8 cellular contexts compared by ENCODE assay signal in the genomic region with DNA sequence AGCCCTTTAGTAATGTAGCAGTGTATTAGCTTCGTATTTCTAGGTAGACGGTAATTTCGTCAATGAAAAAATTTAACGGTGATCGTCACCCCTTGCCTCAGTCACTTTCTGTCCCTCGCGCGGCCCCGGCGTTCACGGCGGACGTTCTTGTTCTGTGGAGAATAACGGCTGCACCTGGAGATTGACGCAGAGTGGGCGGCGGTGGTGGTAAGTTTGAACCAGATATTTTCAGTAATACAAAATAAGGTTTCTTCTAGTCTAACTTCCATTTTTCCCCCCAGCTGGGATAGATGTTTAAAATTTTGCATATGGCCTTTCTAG. TPM values are rescaled to one million over a fixed set of nuclear protein-coding genes. Genes with fewer than 3 reads are reported as not detected.
DNase-seq lines count a peak whose midpoint lies in the region; ATAC-seq, FAIRE-seq and TF ChIP-seq lines count a peak whose summit lies in the region.

No MANE protein-coding gene starts in this region.

- ATAC-seq in A549 (peak in 1 of 2 experiments; percentile 1; a peak in 2 of 6 replicates), GM18909 (IDR thresholded peaks at IDR 0.05; ENCODE audit: poor library complexity, unreplicated experiment) (peak; percentile 11), K562 (peak; percentile 7)

- 25% methylated on average over 17 of the region's 17 CpGs for WGBS in A549 (ENCODE audit: missing lambda C conversion rate)
- WGBS in K562 (ENCODE audit: insufficient coverage, low coverage, missing lambda C conversion rate): 1% methylated on average over 17 of the region's 17 CpGs

- peak overlapping the region; percentile 70 for H3K4me3 ChIP-seq in A549
- peak overlapping the region; percentile 85 for H3K4me3 ChIP-seq in K562
- peak overlapping the region; percentile 77 to 97 (median 86) for H3K4me3 ChIP-seq in keratinocyte (ENCODE audit: control insufficient read depth in 2 of 3, extremely low read depth in 1 of 3, insufficient read depth in 2 of 3, low read depth in 1 of 3, low read length in 3 of 3)

- H4K20me1 ChIP-seq in K562 (replicated peaks; ENCODE audit: control insufficient read depth, insufficient read depth, low read length) (no peaks in the 10 kb centered on the region), keratinocyte (ENCODE audit: control insufficient read depth, extremely low read depth, insufficient read depth, low read length) (no peaks in the 10 kb centered on the region)

- peaks cover 15% of the 10 kb centered on the region for H3K36me3 ChIP-seq in K562 (ENCODE audit: control insufficient read depth, insufficient read depth, low read length)
- H3K36me3 ChIP-seq in keratinocyte (ENCODE audit: control insufficient read depth in 2 of 2, extremely low read depth in 1 of 2, insufficient read depth in 2 of 2, low read length in 2 of 2): peaks cover 0 to 1% of the 10 kb centered on the region in 2 experiments

- dilution Hi-C loops in keratinocyte (cut with MboI; ENCODE audit: extremely low pct_ligation_motif_present, low sequenced_read_pairs): no loop called here

- TF ChIP-seq POLR2A in A549 (IDR thresholded peaks at IDR 0.05; ENCODE audit: low read length): no peak
- no peak for TF ChIP-seq POLR2A in K562 (conservative IDR thresholded peaks at IDR 0.05)
- no peak for TF ChIP-seq POLR2A in GM12892 (IDR thresholded peaks at IDR 0.05; ENCODE audit: low read depth, low read length)

- TSS peak; percentile 82 for BruUV-seq in K562 (replicated peaks; lab: Mats Ljungman, UMichigan)

- FAIRE-seq in A549 (lab: Jason Lieb, UNC) (no peak), K562 (lab: Jason Lieb, UNC) (no peak), keratinocyte (lab: Jason Lieb, UNC) (no peak), GM12892 (lab: Jason Lieb, UNC) (no peak)

- 0 out of 3 replicates have a peak, but pooled peaks cover 4% of the 10 kb centered on the region for H3K79me2 ChIP-seq in K562 (ENCODE audit: control insufficient read depth, insufficient read depth, low read length)
- peaks cover 2% of the 10 kb centered on the region for H3K79me2 ChIP-seq in keratinocyte (ENCODE audit: control insufficient read depth, insufficient read depth, low read length)

- H3K27ac ChIP-seq in A549 (peak overlapping the region; percentile 74 to 88), K562 (ENCODE audit: extremely low read depth, low read depth, low read length) (peak overlapping the region; percentile 95), keratinocyte (ENCODE audit: control insufficient read depth, insufficient read depth, low read length) (peak overlapping the region; percentile 82)

- in situ Hi-C loops in K562 (cut with MboI): no loop called here

- H3K4me2 ChIP-seq in A549 (peak overlapping the region; percentile 67), K562 (ENCODE audit: insufficient read depth, low read length) (peak overlapping the region; percentile 99), keratinocyte (ENCODE audit: control insufficient read depth, extremely low read depth, insufficient read depth, low read depth, low read length) (peak overlapping the region; percentile 82)

- peaks cover 87% of the 10 kb centered on the region for H3K9me3 ChIP-seq in A549
- peaks cover 7% of the 10 kb centered on the region; the same call in 1 of the 2 replicates for H3K9me3 ChIP-seq in K562 (replicated peaks; ENCODE audit: control insufficient read depth, insufficient read depth, low read depth, low read length)
- peaks cover 6% of the 10 kb centered on the region for H3K9me3 ChIP-seq in keratinocyte (ENCODE audit: control insufficient read depth, low read depth, low read length)

- H3K27me3 ChIP-seq in K562 (ENCODE audit: control insufficient read depth in 2 of 2, insufficient read depth in 2 of 2, low read length in 2 of 2): no peaks in the 10 kb centered on the region
- H3K27me3 ChIP-seq in keratinocyte (ENCODE audit: control insufficient read depth, extremely low read depth, insufficient read depth, low read length): no peaks in the 10 kb centered on the region

- H3K4me1 ChIP-seq in A549: no peaks in the 10 kb centered on the region
- H3K4me1 ChIP-seq in K562 (replicated peaks in 1 of 2; ENCODE audit: control insufficient read depth in 2 of 2, insufficient read depth in 2 of 2, low read length in 2 of 2): no peaks in the 10 kb centered on the region; a peak in 1 of 5 replicates
- peaks cover 4% of the 10 kb centered on the region for H3K4me1 ChIP-seq in keratinocyte (ENCODE audit: control insufficient read depth, extremely low read depth, insufficient read depth, low read length)

- CTCF ChIA-PET in A549 (lab: Yijun Ruan, JAX) (no interaction called here), K562 (lab: Yijun Ruan, JAX; ENCODE audit: low intra/inter-chr PET ratio) (no interaction called here)

- DNase-seq in A549 (ENCODE audit: low read depth in 1 of 2, low spot score in 1 of 2) (no peak), NCI-H82 (lab: John Stamatoyannopoulos, UW) (peak; percentile 68), K562 (ENCODE audit: extremely low read depth in 1 of 4, low spot score in 3 of 4) (peak in 1 of 4 experiments; percentile 14), keratinocyte (ENCODE audit: low read depth, low spot score) (no peak), GM12892 (ENCODE audit: insufficient read length) (no peak), hippocampal formation (lab: John Stamatoyannopoulos, UW) (no peak)
- DNase-seq in stimulated activated CD8-positive, alpha-beta memory T cell treated with anti-CD3 and anti-CD28 coated beads, Interleukin-15, amount 100 ng/mL, for 48 hours (ENCODE audit: low read depth in 2 of 2): peak; percentile 1 to 24

- TF ChIP-seq RAD21 in A549 (conservative IDR thresholded peaks at IDR 0.05 in 1 of 2, IDR thresholded peaks at IDR 0.05 in 1 of 2) (no peak), K562 (CRISPR knock-in tag; conservative IDR thresholded peaks at IDR 0.05 in 1 of 2, IDR thresholded peaks at IDR 0.05 in 1 of 2) (no peak)

- no peaks in the 10 kb centered on the region for H3K9me1 ChIP-seq in K562 (ENCODE audit: control insufficient read depth, insufficient read depth, low read length)
- no peaks in the 10 kb centered on the region for H3K9me1 ChIP-seq in keratinocyte (ENCODE audit: control insufficient read depth, extremely low read depth, insufficient read depth, low read length)

- TF ChIP-seq CTCF in A549 (IDR thresholded peaks at IDR 0.05) (no peak), K562 (IDR thresholded peaks at IDR 0.05 in 2 of 3, conservative IDR thresholded peaks at IDR 0.05 in 1 of 3; ENCODE audit: insufficient read depth in 2 of 3, low read depth in 1 of 3, low read length in 3 of 3) (no peak), keratinocyte (optimal IDR thresholded peaks at IDR 0.05 in 1 of 3, IDR thresholded peaks at IDR 0.05 in 1 of 3, conservative IDR thresholded peaks at IDR 0.05 in 1 of 3; ENCODE audit: extremely low read depth in 1 of 3, insufficient read depth in 2 of 3, low read length in 3 of 3) (no peak)

- intact Hi-C loops in K562 (cut with micrococcal nuclease): loop anchor here (1.0 kb wide), 1 partner anchor 50 kb away; a partner anchor contains a TSS

- POLR2A ChIA-PET in A549 (lab: Yijun Ruan, JAX): interaction anchor here (1.4 to 1.7 kb wide), 3 partner anchors 50 to 93 kb away, joined by 4 to 12 read pairs (median 4); a partner anchor contains a TSS
- POLR2A ChIA-PET in K562 (lab: Yijun Ruan, JAX): interaction anchor here (0.8 to 2.4 kb wide), 6 partner anchors 11 to 144 kb away, joined by 3 to 7 read pairs (median 4); a partner anchor contains a TSS

- TF ChIP-seq EP300 in A549 (IDR thresholded peaks at IDR 0.05) (no peak), K562 (IDR thresholded peaks at IDR 0.05; ENCODE audit: low read length) (no peak)

- peak overlapping the region; percentile 97 for H2AFZ ChIP-seq in K562 (ENCODE audit: low read depth, low read length)
- peak overlapping the region; percentile 97 for H2AFZ ChIP-seq in keratinocyte (ENCODE audit: control insufficient read depth, low read length)

- H3K9ac ChIP-seq in K562 (ENCODE audit: insufficient read depth in 1 of 2, low read depth in 2 of 2, low read length in 2 of 2) (peak overlapping the region; percentile 92 to 98), keratinocyte (ENCODE audit: control insufficient read depth, extremely low read depth, insufficient read depth, low read length) (peak overlapping the region; percentile 88)

RNA-seq across cellular contexts. Expression of a gene that starts 0.3 kb away (rescaled TPM):
- polyA plus RNA-seq in A549 (2011; rRNA removed) (4.1 and 4.5 TPM in 2 replicates), A549 (2017; fragmentation: RNase III; extraction: RNeasy Plus Mini Kit Qiagen cat#74134 plus additional on column Dnase treatment) (2.0 to 2.3 TPM (median 2.2 TPM) in 3 replicates), K562 (2011; rRNA removed) (4.5 and 4.9 TPM in 2 replicates), K562 (2014; fragmentation: Illumina TruSeq; extraction: Trizol) (3.5 and 5.8 TPM in 2 replicates), K562 (2014; fragmentation: Nextera tagmentation; extraction: Ambion mirVana) (1 to 10 TPM; 4.8 to 5.2 TPM), K562 (2014; rRNA removed) (2.1 and 4.1 TPM in 2 replicates), keratinocyte (2.0 to 7.2 TPM (median 6.3 TPM) in 3 replicates)
- 1.7 and 2.1 TPM in 2 replicates for polyA plus RNA-seq in A549 (2012; cell fraction: cytosol; rRNA removed)
- 3.3 and 4.4 TPM in 2 replicates for polyA plus RNA-seq in A549 (2012; cell fraction: nucleus; rRNA removed)
- 8.2 and 8.5 TPM in 2 replicates for polyA minus RNA-seq in A549 (2011; rRNA and poly(A)+ RNA removed)
- 19.8 and 36.9 TPM in 2 replicates for total RNA-seq in K562 (2011; cell fraction: chromatin; rRNA removed; ENCODE audit: low replicate concordance)
- total RNA-seq in K562 (2011; cell fraction: nucleolus; rRNA removed): 16.5 and 17.5 TPM in 2 replicates
- 31.3 and 34.2 TPM in 2 replicates for total RNA-seq in K562 (2011; cell fraction: nucleoplasm; rRNA removed)
- total RNA-seq in K562 (2014; rRNA removed) (2.1 and 5.8 TPM in 2 replicates), K562 (2014; rRNA removed; fragmentation: Illumina TruSeq; extraction: Trizol) (5.0 TPM in 2 replicates), K562 (2015; rRNA removed; fragmentation: Illumina TruSeq; extraction: Trizol) (4.4 and 4.6 TPM in 2 replicates), K562 (2021) (4.3 and 5.0 TPM in 2 replicates)
- polyA plus RNA-seq in K562 (2011; cell fraction: cytosol; rRNA removed): 3.0 and 4.9 TPM in 2 replicates
- polyA plus RNA-seq in K562 (2011; cell fraction: nucleus; rRNA removed): 9.3 and 13.1 TPM in 2 replicates
- polyA plus RNA-seq in K562 (2012): 3.2 and 4.2 TPM in 2 replicates
- 15.5 and 16.6 TPM in 2 replicates for polyA minus RNA-seq in K562 (2011; rRNA and poly(A)+ RNA removed)
- 3.4 and 7.4 TPM in 2 replicates for polyA minus RNA-seq in K562 (2011; cell fraction: cytosol; rRNA and poly(A)+ RNA removed)
- polyA minus RNA-seq in K562 (2011; cell fraction: nucleus; rRNA and poly(A)+ RNA removed): 17.3 and 21.0 TPM in 2 replicates
- polyA plus RNA-seq in keratinocyte (2011; ENCODE audit: low read depth): 3.2 TPM
- 1.4 and 1.8 TPM in 2 replicates for polyA plus RNA-seq in keratinocyte (2011; cell fraction: cytosol; rRNA removed)
- polyA plus RNA-seq in keratinocyte (2011; cell fraction: nucleus; rRNA removed): 18.4 and 23.1 TPM in 2 replicates
- 3.2 and 3.4 TPM in 2 replicates for polyA plus RNA-seq in keratinocyte (2012; ENCODE audit: low replicate concordance)
- 2.5 to 10.3 TPM (median 10.1 TPM) in 3 replicates for polyA minus RNA-seq in keratinocyte
- 1.5 TPM for polyA minus RNA-seq in keratinocyte (2011; cell fraction: cytosol; rRNA and poly(A)+ RNA removed)
- 18.3 and 35.0 TPM in 2 replicates for polyA minus RNA-seq in keratinocyte (2011; cell fraction: nucleus; rRNA and poly(A)+ RNA removed)
- polyA plus RNA-seq in GM12892 (2012; ENCODE audit: missing spikeins): 1.7 TPM

RNA-seq across cellular contexts. Expression of a gene that starts 0.7 kb away (rescaled TPM):
- polyA plus RNA-seq in A549 (2011; rRNA removed) (1.5 and 1.6 TPM in 2 replicates), A549 (2017; fragmentation: RNase III; extraction: RNeasy Plus Mini Kit Qiagen cat#74134 plus additional on column Dnase treatment) (0.54 to 0.64 TPM (median 0.62 TPM) in 3 replicates), K562 (2011; rRNA removed) (1.5 and 2.0 TPM in 2 replicates), K562 (2014; fragmentation: Illumina TruSeq; extraction: Trizol) (1.1 and 1.3 TPM in 2 replicates), K562 (2014; fragmentation: Nextera tagmentation; extraction: Ambion mirVana) (under 1 TPM; 0.41 to 0.53 TPM), K562 (2014; rRNA removed) (1.3 and 1.5 TPM in 2 replicates), keratinocyte (0.28 to 0.79 TPM (median 0.64 TPM) in 3 replicates)
- polyA plus RNA-seq in A549 (2012; cell fraction: cytosol; rRNA removed): 0.21 and 0.26 TPM in 2 replicates
- polyA plus RNA-seq in A549 (2012; cell fraction: nucleus; rRNA removed): 0.36 and 0.80 TPM in 2 replicates
- 1.2 and 1.5 TPM in 2 replicates for polyA minus RNA-seq in A549 (2011; rRNA and poly(A)+ RNA removed)
- total RNA-seq in K562 (2011; cell fraction: chromatin; rRNA removed; ENCODE audit: low replicate concordance): 2.8 and 10.0 TPM in 2 replicates
- 1.7 and 2.5 TPM in 2 replicates for total RNA-seq in K562 (2011; cell fraction: nucleolus; rRNA removed)
- total RNA-seq in K562 (2011; cell fraction: nucleoplasm; rRNA removed): 5.2 and 11.8 TPM in 2 replicates
- total RNA-seq in K562 (2014; rRNA removed) (0.94 and 0.95 TPM in 2 replicates), K562 (2014; rRNA removed; fragmentation: Illumina TruSeq; extraction: Trizol) (2.0 and 2.3 TPM in 2 replicates), K562 (2015; rRNA removed; fragmentation: Illumina TruSeq; extraction: Trizol) (1.7 and 1.8 TPM in 2 replicates), K562 (2021) (1.2 and 1.3 TPM in 2 replicates)
- 0.31 and 0.68 TPM in 2 replicates for polyA plus RNA-seq in K562 (2011; cell fraction: cytosol; rRNA removed)
- 2.3 and 3.1 TPM in 2 replicates for polyA plus RNA-seq in K562 (2011; cell fraction: nucleus; rRNA removed)
- 0.55 and 0.82 TPM in 2 replicates for polyA plus RNA-seq in K562 (2012)
- 2.6 and 2.8 TPM in 2 replicates for polyA minus RNA-seq in K562 (2011; rRNA and poly(A)+ RNA removed)
- polyA minus RNA-seq in K562 (2011; cell fraction: cytosol; rRNA and poly(A)+ RNA removed): 0.55 and 0.57 TPM in 2 replicates
- 2.7 and 3.2 TPM in 2 replicates for polyA minus RNA-seq in K562 (2011; cell fraction: nucleus; rRNA and poly(A)+ RNA removed)
- polyA plus RNA-seq in keratinocyte (2011; ENCODE audit: low read depth): 0.37 TPM
- 0.10 and 0.18 TPM in 2 replicates for polyA plus RNA-seq in keratinocyte (2011; cell fraction: cytosol; rRNA removed)
- polyA plus RNA-seq in keratinocyte (2011; cell fraction: nucleus; rRNA removed): 1.6 and 1.9 TPM in 2 replicates
- polyA plus RNA-seq in keratinocyte (2012; ENCODE audit: low replicate concordance): 0.28 TPM in 2 replicates
- 0.13 to 1.2 TPM (median 0.69 TPM) in 3 replicates for polyA minus RNA-seq in keratinocyte
- 0.19 TPM for polyA minus RNA-seq in keratinocyte (2011; cell fraction: cytosol; rRNA and poly(A)+ RNA removed)
- 0.95 and 2.2 TPM in 2 replicates for polyA minus RNA-seq in keratinocyte (2011; cell fraction: nucleus; rRNA and poly(A)+ RNA removed)
- 1.1 TPM for polyA plus RNA-seq in GM12892 (2012; ENCODE audit: missing spikeins)

RNA-seq across cellular contexts. Expression of a gene that starts 50.0 kb away (rescaled TPM):
- polyA plus RNA-seq in A549 (2011; rRNA removed): 22.8 and 23.2 TPM in 2 replicates
- 5.3 and 5.8 TPM in 2 replicates for polyA plus RNA-seq in A549 (2012; cell fraction: cytosol; rRNA removed)
- polyA plus RNA-seq in A549 (2012; cell fraction: nucleus; rRNA removed): 3.7 and 4.0 TPM in 2 replicates
- 8.8 to 10.0 TPM (median 9.9 TPM) in 3 replicates for polyA plus RNA-seq in A549 (2017; fragmentation: RNase III; extraction: RNeasy Plus Mini Kit Qiagen cat#74134 plus additional on column Dnase treatment)
- 13.8 and 14.8 TPM in 2 replicates for polyA minus RNA-seq in A549 (2011; rRNA and poly(A)+ RNA removed)
- 21.0 and 27.2 TPM in 2 replicates for total RNA-seq in K562 (2011; cell fraction: chromatin; rRNA removed; ENCODE audit: low replicate concordance)
- 13.0 and 14.2 TPM in 2 replicates for total RNA-seq in K562 (2011; cell fraction: nucleolus; rRNA removed)
- total RNA-seq in K562 (2011; cell fraction: nucleoplasm; rRNA removed): 20.3 and 33.6 TPM in 2 replicates
- total RNA-seq in K562 (2014; rRNA removed): 10.9 and 12.8 TPM in 2 replicates
- 6.8 and 8.4 TPM in 2 replicates for total RNA-seq in K562 (2014; rRNA removed; fragmentation: Illumina TruSeq; extraction: Trizol)
- total RNA-seq in K562 (2015; rRNA removed; fragmentation: Illumina TruSeq; extraction: Trizol): 6.7 and 7.2 TPM in 2 replicates
- 4.0 and 4.9 TPM in 2 replicates for total RNA-seq in K562 (2021)
- 6.4 and 7.8 TPM in 2 replicates for polyA plus RNA-seq in K562 (2011; rRNA removed)
- polyA plus RNA-seq in K562 (2011; cell fraction: cytosol; rRNA removed): 3.2 and 3.6 TPM in 2 replicates
- 6.8 and 8.6 TPM in 2 replicates for polyA plus RNA-seq in K562 (2011; cell fraction: nucleus; rRNA removed)
- 5.6 and 8.1 TPM in 2 replicates for polyA plus RNA-seq in K562 (2012)
- polyA plus RNA-seq in K562 (2014; fragmentation: Illumina TruSeq; extraction: Trizol): 5.3 and 6.1 TPM in 2 replicates
- 1 to 10 TPM; 1.6 to 3.4 TPM for polyA plus RNA-seq in K562 (2014; fragmentation: Nextera tagmentation; extraction: Ambion mirVana)
- 4.3 and 4.5 TPM in 2 replicates for polyA plus RNA-seq in K562 (2014; rRNA removed)
- polyA minus RNA-seq in K562 (2011; rRNA and poly(A)+ RNA removed): 9.4 and 11.5 TPM in 2 replicates
- polyA minus RNA-seq in K562 (2011; cell fraction: cytosol; rRNA and poly(A)+ RNA removed): 3.5 and 4.3 TPM in 2 replicates
- polyA minus RNA-seq in K562 (2011; cell fraction: nucleus; rRNA and poly(A)+ RNA removed): 12.7 and 16.4 TPM in 2 replicates
- polyA plus RNA-seq in keratinocyte: 13.5 to 15.9 TPM (median 13.8 TPM) in 3 replicates
- 4.4 TPM for polyA plus RNA-seq in keratinocyte (2011; ENCODE audit: low read depth)
- 8.6 and 17.1 TPM in 2 replicates for polyA plus RNA-seq in keratinocyte (2011; cell fraction: cytosol; rRNA removed)
- polyA plus RNA-seq in keratinocyte (2011; cell fraction: nucleus; rRNA removed): 20.3 and 22.0 TPM in 2 replicates
- polyA plus RNA-seq in keratinocyte (2012; ENCODE audit: low replicate concordance): 9.1 and 13.6 TPM in 2 replicates
- polyA minus RNA-seq in keratinocyte: 3.8 to 17.7 TPM (median 11.1 TPM) in 3 replicates
- polyA minus RNA-seq in keratinocyte (2011; cell fraction: cytosol; rRNA and poly(A)+ RNA removed): 10.7 TPM
- polyA minus RNA-seq in keratinocyte (2011; cell fraction: nucleus; rRNA and poly(A)+ RNA removed): 11.6 and 19.3 TPM in 2 replicates
- polyA plus RNA-seq in GM12892 (2012; ENCODE audit: missing spikeins): 11.2 TPM

RNA-seq across cellular contexts. Expression of a gene that starts 50.5 kb away (rescaled TPM):
- 20.0 and 21.5 TPM in 2 replicates for polyA plus RNA-seq in A549 (2011; rRNA removed)
- polyA plus RNA-seq in A549 (2012; cell fraction: cytosol; rRNA removed): 10.8 and 10.9 TPM in 2 replicates
- polyA plus RNA-seq in A549 (2012; cell fraction: nucleus; rRNA removed): 6.6 and 7.6 TPM in 2 replicates
- 11.7 to 13.2 TPM (median 12.5 TPM) in 3 replicates for polyA plus RNA-seq in A549 (2017; fragmentation: RNase III; extraction: RNeasy Plus Mini Kit Qiagen cat#74134 plus additional on column Dnase treatment)
- 57.8 and 64.4 TPM in 2 replicates for polyA minus RNA-seq in A549 (2011; rRNA and poly(A)+ RNA removed)
- 36.1 and 37.4 TPM in 2 replicates for total RNA-seq in K562 (2011; cell fraction: chromatin; rRNA removed; ENCODE audit: low replicate concordance)
- total RNA-seq in K562 (2011; cell fraction: nucleolus; rRNA removed): 30.4 and 35.2 TPM in 2 replicates
- 23.2 and 24.7 TPM in 2 replicates for total RNA-seq in K562 (2011; cell fraction: nucleoplasm; rRNA removed)
- 10.4 and 14.8 TPM in 2 replicates for total RNA-seq in K562 (2014; rRNA removed)
- 12.0 and 12.3 TPM in 2 replicates for total RNA-seq in K562 (2014; rRNA removed; fragmentation: Illumina TruSeq; extraction: Trizol)
- 10.9 and 11.3 TPM in 2 replicates for total RNA-seq in K562 (2015; rRNA removed; fragmentation: Illumina TruSeq; extraction: Trizol)
- total RNA-seq in K562 (2021): 8.2 and 9.3 TPM in 2 replicates
- polyA plus RNA-seq in K562 (2011; rRNA removed): 4.3 and 7.5 TPM in 2 replicates
- polyA plus RNA-seq in K562 (2011; cell fraction: cytosol; rRNA removed): 3.0 and 4.1 TPM in 2 replicates
- polyA plus RNA-seq in K562 (2011; cell fraction: nucleus; rRNA removed): 4.7 and 8.7 TPM in 2 replicates
- polyA plus RNA-seq in K562 (2012): 6.6 and 7.4 TPM in 2 replicates
- polyA plus RNA-seq in K562 (2014; fragmentation: Illumina TruSeq; extraction: Trizol): 4.8 and 6.3 TPM in 2 replicates
- polyA plus RNA-seq in K562 (2014; fragmentation: Nextera tagmentation; extraction: Ambion mirVana): 1 to 10 TPM; 6.5 to 7.7 TPM
- polyA plus RNA-seq in K562 (2014; rRNA removed): 5.1 and 5.8 TPM in 2 replicates
- 18.1 and 18.7 TPM in 2 replicates for polyA minus RNA-seq in K562 (2011; rRNA and poly(A)+ RNA removed)
- polyA minus RNA-seq in K562 (2011; cell fraction: cytosol; rRNA and poly(A)+ RNA removed): 10.5 and 15.3 TPM in 2 replicates
- polyA minus RNA-seq in K562 (2011; cell fraction: nucleus; rRNA and poly(A)+ RNA removed): 30.6 and 35.2 TPM in 2 replicates
- 9.4 to 12.4 TPM (median 11.3 TPM) in 3 replicates for polyA plus RNA-seq in keratinocyte
- polyA plus RNA-seq in keratinocyte (2011; ENCODE audit: low read depth): 22.7 TPM
- 6.0 and 7.9 TPM in 2 replicates for polyA plus RNA-seq in keratinocyte (2011; cell fraction: cytosol; rRNA removed)
- 7.7 and 8.8 TPM in 2 replicates for polyA plus RNA-seq in keratinocyte (2011; cell fraction: nucleus; rRNA removed)
- polyA plus RNA-seq in keratinocyte (2012; ENCODE audit: low replicate concordance): 8.1 and 13.7 TPM in 2 replicates
- polyA minus RNA-seq in keratinocyte: 35.6 to 68.5 TPM (median 41.7 TPM) in 3 replicates
- polyA minus RNA-seq in keratinocyte (2011; cell fraction: cytosol; rRNA and poly(A)+ RNA removed): 24.6 TPM
- polyA minus RNA-seq in keratinocyte (2011; cell fraction: nucleus; rRNA and poly(A)+ RNA removed): 29.2 and 45.1 TPM in 2 replicates
- polyA plus RNA-seq in GM12892 (2012; ENCODE audit: missing spikeins): 7.9 TPM

Comparison
In these comparisons a context has a peak if more than half of its experiments do, and no peak if none do; other contexts are left out.
1. DNase-seq: peak in NCI-H82 (single experiment) and stimulated activated CD8-positive, alpha-beta memory T cell treated with anti-CD3 and anti-CD28 coated beads, Interleukin-15, amount 100 ng/mL, for 48 hours (2 of 2); none in A549 (0 of 2), keratinocyte (single experiment), GM12892 (single experiment) and hippocampal formation (0 of 2).
2. Peak in every context shown above with its lines, with median percentiles within 50 percentile points of each other: H3K27ac ChIP-seq, H3K4me2 ChIP-seq and H3K4me3 ChIP-seq.